11 cellular contexts compared by ENCODE assay signal in genomic region chr15:65841121-65841930, GRCh38. TPM values are rescaled to one million over a fixed set of nuclear protein-coding genes. Genes with fewer than 3 reads are reported as not detected.
A peak's percentile ranks its signal among the peaks of the same experiment; 100 is the strongest.
DNase-seq lines count a peak whose midpoint lies in the region; ATAC-seq and TF ChIP-seq lines count a peak whose summit lies in the region.
"Had no signal": no experiment of that assay in that cellular context is flagged by ENCODE, and none has a peak within 500 bp of the region (broad histone marks: within the 10 kb centered on the region; RNA-seq: fewer than 3 reads in every experiment).

No MANE protein-coding gene starts in this region.

- intact Hi-C loops in MCF 10A (cut with micrococcal nuclease), result no loop called here

- no peaks in the 10 kb centered on the region for H3K36me3 ChIP-seq in upper lobe of left lung

- H3K4me3 ChIP-seq in upper lobe of left lung, result peak overlapping the region in 3 of 4 donors; percentile 19 to 32 (median 30)

- no peak overlapping the region for H3K27ac Mint-ChIP-seq in MCF 10A (ENCODE audit: low read depth, unreplicated experiment)
- H3K27ac Mint-ChIP-seq: memory B cell had no signal

- no peaks in the 10 kb centered on the region for H3K27me3 ChIP-seq in upper lobe of left lung

- H3K4me3 Mint-ChIP-seq in MCF 10A (ENCODE audit: unreplicated experiment), result peak overlapping the region; percentile 53
- H3K4me3 Mint-ChIP-seq: memory B cell had no signal

- ATAC-seq in upper lobe of left lung (ENCODE audit: low FRiP score in 2 of 2) (peak; percentile 73), HG02870 (IDR thresholded peaks at IDR 0.05; ENCODE audit: unreplicated experiment) (no peak), HG02798 (IDR thresholded peaks at IDR 0.05; ENCODE audit: poor library complexity, unreplicated experiment) (no peak)

- peaks cover 14 to 34% (median 28%) of the 10 kb centered on the region in 4 donors for H3K4me1 ChIP-seq in upper lobe of left lung

- no peaks in the 10 kb centered on the region for H3K9me3 ChIP-seq in upper lobe of left lung

- no peak for TF ChIP-seq CTCF in MCF 10A (IDR thresholded peaks at IDR 0.05; ENCODE audit: unreplicated experiment)
- TF ChIP-seq CTCF in upper lobe of left lung (IDR thresholded peaks at IDR 0.05), result no peak

- H3K27ac ChIP-seq in upper lobe of left lung, result peak overlapping the region; percentile 57 to 79 (median 72)

- H3K36me3 Mint-ChIP-seq in MCF 10A (ENCODE audit: insufficient read depth, unreplicated experiment), result no peaks in the 10 kb centered on the region
- H3K36me3 Mint-ChIP-seq: memory B cell had no signal

- no peaks in the 10 kb centered on the region for H3K27me3 Mint-ChIP-seq in MCF 10A (ENCODE audit: insufficient read depth, unreplicated experiment)
- H3K27me3 Mint-ChIP-seq: memory B cell had no signal

- H3K4me1 Mint-ChIP-seq in MCF 10A (ENCODE audit: insufficient read depth, unreplicated experiment), result peaks cover 8% of the 10 kb centered on the region

- H3K9me3 Mint-ChIP-seq in MCF 10A (ENCODE audit: unreplicated experiment), result no peaks in the 10 kb centered on the region
- H3K9me3 Mint-ChIP-seq: memory B cell had no signal

- no peak for TF ChIP-seq EP300 in upper lobe of left lung (IDR thresholded peaks at IDR 0.05)

- BruUV-seq in MCF 10A (replicated peaks; lab: Mats Ljungman, UMichigan), result no TSS peak

- no peak for TF ChIP-seq POLR2A in upper lobe of left lung (IDR thresholded peaks at IDR 0.05)

- POLR2A ChIA-PET in MCF 10A (lab: Yijun Ruan, JAX), result interaction anchor here (0.6 to 1.2 kb wide), 2 partner anchors 28 to 421 kb away, joined by 3 read pairs; partner anchors contain the start of gene RAB11A

- DNase-seq in NCI-H510A treated with DMSO at 0.1 percent for 48 hours (lab: John Stamatoyannopoulos, UW) (peak; percentile 2), NCI-H510A (lab: John Stamatoyannopoulos, UW) (no peak), MCF 10A (ENCODE audit: unreplicated experiment) (peak; percentile 49), kidney tubule cell (ENCODE audit: low spot score) (peak; percentile 73), upper lobe of left lung (peak in 1 of 2 donors; percentile 84), NCI-H1417 (lab: John Stamatoyannopoulos, UW) (no peak)
- DNase-seq: NCI-H446 treated with DMSO at 0.1 percent for 48 hours; stimulated activated CD4-positive, alpha-beta T cell treated with anti-CD3 and anti-CD28 coated beads, Interleukin-2, amount 100 ng/mL, for 48 hours had no signal

- 18 to 25% methylated on average over 11 of the region's 11 CpGs for WGBS in upper lobe of left lung, 2 donors

- CTCF ChIA-PET in MCF 10A (lab: Yijun Ruan, JAX), result interaction anchor here (0.6 to 1.0 kb wide), 5 partner anchors 12 to 180 kb away, joined by 3 to 7 read pairs (median 3); no protein-coding TSS in a partner anchor

RNA-seq across cellular contexts. Expression of gene RAB11A, which starts 28.0 kb away (rescaled TPM):
- 139 and 164 TPM in 2 replicates for total RNA-seq in MCF 10A (2022)
- total RNA-seq in upper lobe of left lung, result 100 to 1,000 TPM in 5 of 6 donors, 10 to 100 TPM in 1; 15.7 to 205 (median 144) TPM

RNA-seq across cellular contexts. Expression of gene DENND4A, which starts 49.2 kb away (rescaled TPM):
- total RNA-seq in MCF 10A (2022) (16.9 and 18.1 TPM in 2 replicates), upper lobe of left lung (10 to 100 TPM; 20.9 to 66.4 (median 30.8) TPM)

Comparison
In these comparisons a context has a peak if more than half of its experiments do, and no peak if none do; other contexts are left out.
1. DNase-seq: peak in NCI-H510A treated with DMSO at 0.1 percent for 48 hours (single experiment), MCF 10A (single experiment) and kidney tubule cell (single experiment); none in NCI-H510A (single experiment) and NCI-H1417 (0 of 3).
2. ATAC-seq: peak in upper lobe of left lung (2 of 2); none in HG02870 (single experiment) and HG02798 (single experiment).